ENCODE assay signal across 22 cellular contexts in the genomic region with DNA sequence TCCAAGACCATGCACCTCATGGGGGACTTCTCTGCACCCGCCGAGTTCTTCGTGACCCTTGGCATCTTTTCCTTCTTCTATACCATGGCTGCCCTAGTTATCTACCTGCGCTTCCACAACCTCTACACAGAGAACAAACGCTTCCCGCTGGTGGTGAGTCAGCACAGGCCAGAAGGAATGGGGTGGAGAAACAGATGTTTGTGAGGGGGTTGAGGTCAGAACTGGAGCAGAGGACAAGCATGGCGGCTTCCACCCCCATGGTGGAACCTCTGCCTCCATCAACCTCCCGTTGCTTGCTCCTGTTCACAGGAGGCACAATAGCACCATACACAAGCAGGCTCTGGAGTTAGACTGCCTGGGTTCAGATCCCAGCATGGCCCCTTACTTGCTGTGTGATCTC. TPM values are rescaled to one million over a fixed set of nuclear protein-coding genes. Genes with fewer than 3 reads are reported as not detected.
DNase-seq lines count a peak whose midpoint lies in the region; ATAC-seq, FAIRE-seq and TF ChIP-seq lines count a peak whose summit lies in the region.
"Had no signal": no experiment of that assay in that cellular context is flagged by ENCODE, and none has a peak within 500 bp of the region (broad histone marks: within the 10 kb centered on the region; RNA-seq: fewer than 3 reads in every experiment).

No MANE protein-coding gene starts in this region.

- intact Hi-C loops in HCT116 (cut with micrococcal nuclease): no loop called here
- intact Hi-C loops in K562 (cut with micrococcal nuclease): no loop called here
- intact Hi-C loops in gastrocnemius medialis (cut with DNase I; ENCODE audit: low total_unique reads): no loop called here

- TF ChIP-seq RAD21 in HCT116 (IDR thresholded peaks at IDR 0.05; ENCODE audit: low read depth) (no peak), K562 (CRISPR knock-in tag; conservative IDR thresholded peaks at IDR 0.05 in 1 of 2, IDR thresholded peaks at IDR 0.05 in 1 of 2) (no peak)

- H3K79me2 ChIP-seq in HCT116 (ENCODE audit: insufficient read depth, low read length) (no peaks in the 10 kb centered on the region), K562 (ENCODE audit: control insufficient read depth, insufficient read depth, low read length) (no peaks in the 10 kb centered on the region)

- CTCF ChIA-PET in HCT116 (lab: Charles Lee): no interaction called here
- CTCF ChIA-PET in K562 (lab: Yijun Ruan, JAX; ENCODE audit: low intra/inter-chr PET ratio): no interaction called here

- H4K20me1 ChIP-seq in HCT116 (ENCODE audit: insufficient read depth) (no peaks in the 10 kb centered on the region), K562 (replicated peaks; ENCODE audit: control insufficient read depth, insufficient read depth, low read length) (0 out of 2 replicates have a peak, but pooled peaks cover 4% of the 10 kb centered on the region)
- H4K20me1 ChIP-seq: BLaER1 had no signal

- BruUV-seq in HCT116 (replicated peaks; lab: Mats Ljungman, UMichigan) (no TSS peak), K562 (replicated peaks; lab: Mats Ljungman, UMichigan) (no TSS peak)

- H3K4me2 ChIP-seq in HCT116 (ENCODE audit: low read length) (peak overlapping the region; percentile 15; the same call in 1 of the 2 replicates), K562 (ENCODE audit: insufficient read depth, low read length) (0 out of 2 replicates have a peak overlapping the region, but pooled peaks have one; percentile 22)
- H3K4me2 ChIP-seq: BLaER1, PC-9 had no signal

- H3K27me3 ChIP-seq in HCT116 (ENCODE audit: insufficient read depth, low read length) (peaks cover 14% of the 10 kb centered on the region; the same call in 1 of the 2 replicates), K562 (ENCODE audit: control insufficient read depth in 2 of 2, insufficient read depth in 2 of 2, low read length in 2 of 2) (peaks cover 46 to 90% of the 10 kb centered on the region in 2 experiments), gastrocnemius medialis (no peaks in the 10 kb centered on the region)
- H3K27me3 ChIP-seq: BLaER1 had no signal

- ATAC-seq in HCT116: no peak
- peak; percentile 15; the same call in 1 of the 3 replicates for ATAC-seq in K562
- no peak for ATAC-seq in gastrocnemius medialis
- no peak for ATAC-seq in HG02759 (IDR thresholded peaks at IDR 0.05; ENCODE audit: unreplicated experiment)
- ATAC-seq: GM12878 had no signal

- peaks cover 3 to 11% of the 10 kb centered on the region in 2 experiments; a peak in 3 of 4 replicates for H3K4me1 ChIP-seq in HCT116 (ENCODE audit: control insufficient read depth in 1 of 2, insufficient read depth in 2 of 2, low read length in 2 of 2)
- H3K4me1 ChIP-seq in K562 (replicated peaks in 1 of 2; ENCODE audit: control insufficient read depth in 2 of 2, insufficient read depth in 2 of 2, low read length in 2 of 2): peaks cover 6 to 11% of the 10 kb centered on the region in 2 experiments; a peak in 4 of 5 replicates
- peaks cover 55 to 74% of the 10 kb centered on the region in 2 donors for H3K4me1 ChIP-seq in gastrocnemius medialis
- H3K4me1 ChIP-seq: BLaER1 had no signal

- H3K9me1 ChIP-seq in K562 (ENCODE audit: control insufficient read depth, insufficient read depth, low read length): no peaks in the 10 kb centered on the region

- TF ChIP-seq CTCF in HCT116 (IDR thresholded peaks at IDR 0.05 in 2 of 3, conservative IDR thresholded peaks at IDR 0.05 in 1 of 3; ENCODE audit: borderline replicate concordance in 1 of 3, insufficient read depth in 1 of 3, low read depth in 2 of 3, low read length in 2 of 3) (no peak), K562 (IDR thresholded peaks at IDR 0.05 in 2 of 3, conservative IDR thresholded peaks at IDR 0.05 in 1 of 3; ENCODE audit: insufficient read depth in 2 of 3, low read depth in 1 of 3, low read length in 3 of 3) (no peak), gastrocnemius medialis (IDR thresholded peaks at IDR 0.05 in 4 of 5, conservative IDR thresholded peaks at IDR 0.05 in 1 of 5) (no peak)

- RAD21 ChIA-PET in HCT116 (lab: Charles Lee; ENCODE audit: low non-redundant PET in 1 of 2, low total read pairs in 2 of 2, uncharacterized antibody in 2 of 2, unreplicated experiment in 2 of 2): no interaction called here

- no peak overlapping the region for H2AFZ ChIP-seq in HCT116 (ENCODE audit: low read depth, low read length, poor library complexity, severe bottlenecking)
- H2AFZ ChIP-seq in K562 (ENCODE audit: low read depth, low read length): peak overlapping the region; percentile 10; the same call in 1 of the 2 replicates
- H2AFZ ChIP-seq: PC-9 had no signal

- no peak for FAIRE-seq in K562 (lab: Jason Lieb, UNC)
- FAIRE-seq: GM12878 had no signal

- H3K4me3 ChIP-seq in HCT116 (replicated peaks in 1 of 2; ENCODE audit: low read depth in 1 of 2, low read length in 2 of 2) (no peak overlapping the region), K562 (no peak overlapping the region), gastrocnemius medialis (no peak overlapping the region)
- H3K4me3 ChIP-seq: BLaER1, GM12878, PC-9, SK-N-MC had no signal

- H3K36me3 ChIP-seq in HCT116 (ENCODE audit: control insufficient read depth in 1 of 2, insufficient read depth in 2 of 2, low read length in 2 of 2): no peaks in the 10 kb centered on the region
- no peaks in the 10 kb centered on the region for H3K36me3 ChIP-seq in K562 (ENCODE audit: control insufficient read depth, insufficient read depth, low read length)
- peaks cover 0 to 45% of the 10 kb centered on the region in 2 donors for H3K36me3 ChIP-seq in gastrocnemius medialis
- H3K36me3 ChIP-seq: BLaER1 had no signal

- H3K9ac ChIP-seq in HCT116 (ENCODE audit: low read length): no peak overlapping the region
- 0 out of 4 replicates have a peak overlapping the region, but pooled peaks of 1 of the 2 experiments have one; percentile 4 for H3K9ac ChIP-seq in K562 (ENCODE audit: insufficient read depth in 1 of 2, low read depth in 2 of 2, low read length in 2 of 2)
- H3K9ac ChIP-seq: BLaER1 had no signal

- H3K9me2 ChIP-seq in HCT116 (ENCODE audit: insufficient read depth): no peaks in the 10 kb centered on the region

- no peaks in the 10 kb centered on the region for H3K9me3 ChIP-seq in HCT116 (ENCODE audit: control insufficient read depth in 1 of 2, insufficient read depth in 1 of 2, low read depth in 1 of 2, low read length in 2 of 2)
- no peaks in the 10 kb centered on the region for H3K9me3 ChIP-seq in K562 (replicated peaks; ENCODE audit: control insufficient read depth, insufficient read depth, low read depth, low read length)
- no peaks in the 10 kb centered on the region for H3K9me3 ChIP-seq in gastrocnemius medialis
- H3K9me3 ChIP-seq: BLaER1 had no signal

- 10% methylated on average over 8 of the region's 8 CpGs for WGBS in K562 (ENCODE audit: insufficient coverage, low coverage, missing lambda C conversion rate)

- POLR2A ChIA-PET in HCT116 (lab: Charles Lee): no interaction called here
- POLR2A ChIA-PET in K562 (lab: Yijun Ruan, JAX): interaction anchor here (0.8 kb wide), 1 partner anchor 33 kb away, joined by 3 read pairs; no protein-coding TSS in a partner anchor

- no peak overlapping the region for H3K27ac ChIP-seq in HCT116 (ENCODE audit: low read depth, low read length)
- H3K27ac ChIP-seq in K562 (ENCODE audit: extremely low read depth, low read depth, low read length): no peak overlapping the region
- H3K27ac ChIP-seq in gastrocnemius medialis: peak overlapping the region in 3 of 4 donors; percentile 18 to 100 (median 99)
- H3K27ac ChIP-seq in substantia nigra (ENCODE audit: low read depth, low read length, poor library complexity, severe bottlenecking): no peak overlapping the region
- H3K27ac ChIP-seq: BLaER1, PC-9, SK-N-MC had no signal

- in situ Hi-C loops in K562 (cut with MboI): no loop called here
- in situ Hi-C loops in gastrocnemius medialis (cut with MboI; ENCODE audit: low sequenced_read_pairs in 4 of 4): no loop called here

- TF ChIP-seq EP300 in K562 (IDR thresholded peaks at IDR 0.05; ENCODE audit: low read length): no peak

- TF ChIP-seq POLR2A in HCT116 (IDR thresholded peaks at IDR 0.05; ENCODE audit: borderline replicate concordance, extremely low read depth, insufficient read depth, insufficient read length) (no peak), K562 (conservative IDR thresholded peaks at IDR 0.05) (no peak), gastrocnemius medialis (IDR thresholded peaks at IDR 0.05) (no peak)

- DNase-seq in HCT116 (ENCODE audit: low read depth, low spot score): no peak
- DNase-seq in K562 (ENCODE audit: extremely low read depth in 1 of 4, low spot score in 3 of 4): peak in 3 of 4 experiments; percentile 41 to 66 (median 61)
- no peak for DNase-seq in gastrocnemius medialis
- no peak for DNase-seq in substantia nigra (lab: John Stamatoyannopoulos, UW)
- DNase-seq: CD4-positive, alpha-beta T cell; COR-L47; DMS79; Karpas-422; MV-4-11; NCI-H1105 treated with DMSO at 0.1 percent for 48 hours; NCI-H2029 treated with DMSO at 0.1 percent for 48 hours; NCI-H226; NCI-H510A treated with DMSO at 0.1 percent for 48 hours; NCI-H748 treated with DMSO at 0.1 percent for 48 hours; PC-9; RPMI8226; SHP77 had no signal

RNA-seq across cellular contexts. Expression of gene ATXN7L2, which starts 6.9 kb away (rescaled TPM):
- total RNA-seq in HCT116 (2021; ENCODE audit: unreplicated experiment) (7.2 TPM), K562 (2014; rRNA removed) (6.3 and 10.4 TPM in 2 replicates), K562 (2014; rRNA removed; fragmentation: Illumina TruSeq; extraction: Trizol) (1.9 and 2.3 TPM in 2 replicates), K562 (2015; rRNA removed; fragmentation: Illumina TruSeq; extraction: Trizol) (4.4 and 5.8 TPM in 2 replicates), K562 (2021) (9.4 and 10.0 TPM in 2 replicates), gastrocnemius medialis (10 to 100 TPM in 1 of 4 donors, 1 to 10 TPM in 3; 2.1 to 12.1 (median 6.5) TPM)
- 5.9 and 6.1 TPM in 2 replicates for polyA plus RNA-seq in HCT116 (2012)
- total RNA-seq in K562 (2011; cell fraction: chromatin; rRNA removed; ENCODE audit: low replicate concordance): 13.4 and 39.5 TPM in 2 replicates
- 28.8 and 32.7 TPM in 2 replicates for total RNA-seq in K562 (2011; cell fraction: nucleolus; rRNA removed)
- total RNA-seq in K562 (2011; cell fraction: nucleoplasm; rRNA removed): 14.5 and 23.4 TPM in 2 replicates
- polyA plus RNA-seq in K562 (2011; rRNA removed) (3.1 and 5.9 TPM in 2 replicates), K562 (2014; fragmentation: Illumina TruSeq; extraction: Trizol) (7.1 and 8.5 TPM in 2 replicates), K562 (2014; fragmentation: Nextera tagmentation; extraction: Ambion mirVana) (under 1 TPM; 0.21 to 0.56 TPM), K562 (2014; rRNA removed) (10.4 and 11.1 TPM in 2 replicates)
- 4.0 and 11.5 TPM in 2 replicates for polyA plus RNA-seq in K562 (2011; cell fraction: cytosol; rRNA removed)
- 23.4 and 48.0 TPM in 2 replicates for polyA plus RNA-seq in K562 (2011; cell fraction: nucleus; rRNA removed)
- polyA plus RNA-seq in K562 (2012): 5.9 and 6.8 TPM in 2 replicates
- 2.4 and 3.5 TPM in 2 replicates for polyA minus RNA-seq in K562 (2011; rRNA and poly(A)+ RNA removed)
- polyA minus RNA-seq in K562 (2011; cell fraction: cytosol; rRNA and poly(A)+ RNA removed): 2.6 and 4.1 TPM in 2 replicates
- 13.1 and 13.6 TPM in 2 replicates for polyA minus RNA-seq in K562 (2011; cell fraction: nucleus; rRNA and poly(A)+ RNA removed)

RNA-seq across cellular contexts. Expression of gene SYPL2, which starts 10.5 kb away (rescaled TPM):
- total RNA-seq in HCT116 (2021; ENCODE audit: unreplicated experiment) (1.3 TPM), K562 (2014; rRNA removed) (0.04 and 0.05 TPM in 2 replicates), K562 (2014; rRNA removed; fragmentation: Illumina TruSeq; extraction: Trizol) (0.03 TPM in 1 of 2 replicates, not detected in the other), K562 (2015; rRNA removed; fragmentation: Illumina TruSeq; extraction: Trizol) (0.07 and 0.08 TPM in 2 replicates), K562 (2021) (0.20 and 0.22 TPM in 2 replicates), gastrocnemius medialis (100 to 1,000 TPM in 1 of 4 donors, 10 to 100 TPM in 3; 15.7 to 127 (median 83.7) TPM)
- 0.49 and 0.91 TPM in 2 replicates for polyA plus RNA-seq in HCT116 (2012)
- 0.19 and 0.21 TPM in 2 replicates for total RNA-seq in K562 (2011; cell fraction: chromatin; rRNA removed; ENCODE audit: low replicate concordance)
- total RNA-seq in K562 (2011; cell fraction: nucleolus; rRNA removed): 0.17 TPM in 1 of 2 replicates, not detected in the other
- total RNA-seq in K562 (2011; cell fraction: nucleoplasm; rRNA removed): 0.15 and 0.46 TPM in 2 replicates
- polyA plus RNA-seq in K562 (2011; rRNA removed) (0.03 TPM in 2 replicates), K562 (2014; fragmentation: Illumina TruSeq; extraction: Trizol) (0.12 and 0.35 TPM in 2 replicates), K562 (2014; fragmentation: Nextera tagmentation; extraction: Ambion mirVana) (under 1 TPM in 1 of 2 experiments, not detected in 1; 0.03 TPM), K562 (2014; rRNA removed) (0.20 and 0.31 TPM in 2 replicates)
- polyA plus RNA-seq in K562 (2011; cell fraction: cytosol; rRNA removed): 0.06 and 0.07 TPM in 2 replicates
- 0.08 and 0.24 TPM in 2 replicates for polyA plus RNA-seq in K562 (2011; cell fraction: nucleus; rRNA removed)
- 0.04 and 0.13 TPM in 2 replicates for polyA plus RNA-seq in K562 (2012)
- polyA minus RNA-seq in K562 (2011; rRNA and poly(A)+ RNA removed): 0.03 and 0.11 TPM in 2 replicates
- polyA minus RNA-seq in K562 (2011; cell fraction: cytosol; rRNA and poly(A)+ RNA removed): not detected in 2 replicates
- polyA minus RNA-seq in K562 (2011; cell fraction: nucleus; rRNA and poly(A)+ RNA removed): not detected in 2 replicates
- total RNA-seq: CD4-positive, alpha-beta T cell had no signal
- polyA plus RNA-seq: IgD-negative memory B cell had no signal

RNA-seq across cellular contexts. Expression of gene CYB561D1, which starts 17.1 kb away (rescaled TPM):
- 5.9 TPM for total RNA-seq in HCT116 (2021; ENCODE audit: unreplicated experiment)
- 4.5 and 5.4 TPM in 2 replicates for polyA plus RNA-seq in HCT116 (2012)
- total RNA-seq in K562 (2011; cell fraction: chromatin; rRNA removed; ENCODE audit: low replicate concordance): 10.5 and 21.1 TPM in 2 replicates
- 13.8 and 15.2 TPM in 2 replicates for total RNA-seq in K562 (2011; cell fraction: nucleolus; rRNA removed)
- 15.0 and 15.6 TPM in 2 replicates for total RNA-seq in K562 (2011; cell fraction: nucleoplasm; rRNA removed)
- total RNA-seq in K562 (2014; rRNA removed): 1.8 and 2.6 TPM in 2 replicates
- total RNA-seq in K562 (2014; rRNA removed; fragmentation: Illumina TruSeq; extraction: Trizol): 2.6 and 3.2 TPM in 2 replicates
- 3.1 and 3.5 TPM in 2 replicates for total RNA-seq in K562 (2015; rRNA removed; fragmentation: Illumina TruSeq; extraction: Trizol)
- total RNA-seq in K562 (2021): 5.9 and 7.2 TPM in 2 replicates
- polyA plus RNA-seq in K562 (2011; rRNA removed): 6.8 and 8.7 TPM in 2 replicates
- 9.0 and 11.4 TPM in 2 replicates for polyA plus RNA-seq in K562 (2011; cell fraction: cytosol; rRNA removed)
- 13.7 and 16.3 TPM in 2 replicates for polyA plus RNA-seq in K562 (2011; cell fraction: nucleus; rRNA removed)
- polyA plus RNA-seq in K562 (2012): 5.5 and 9.8 TPM in 2 replicates
- polyA plus RNA-seq in K562 (2014; fragmentation: Illumina TruSeq; extraction: Trizol): 4.0 and 4.6 TPM in 2 replicates
- polyA plus RNA-seq in K562 (2014; fragmentation: Nextera tagmentation; extraction: Ambion mirVana): under 1 TPM; 0.71 to 0.72 TPM
- polyA plus RNA-seq in K562 (2014; rRNA removed): 4.9 and 5.5 TPM in 2 replicates
- 3.8 and 4.1 TPM in 2 replicates for polyA minus RNA-seq in K562 (2011; rRNA and poly(A)+ RNA removed)
- 2.4 and 2.7 TPM in 2 replicates for polyA minus RNA-seq in K562 (2011; cell fraction: cytosol; rRNA and poly(A)+ RNA removed)
- 5.5 and 8.4 TPM in 2 replicates for polyA minus RNA-seq in K562 (2011; cell fraction: nucleus; rRNA and poly(A)+ RNA removed)
- 1 to 10 TPM; 3.1 to 8.0 (median 3.9) TPM for total RNA-seq in gastrocnemius medialis

RNA-seq across cellular contexts. Expression of gene AMIGO1, which starts 32.7 kb away (rescaled TPM):
- total RNA-seq in HCT116 (2021; ENCODE audit: unreplicated experiment) (0.10 TPM), K562 (2014; rRNA removed) (0.78 and 1.00 TPM in 2 replicates), K562 (2014; rRNA removed; fragmentation: Illumina TruSeq; extraction: Trizol) (0.67 and 0.69 TPM in 2 replicates), K562 (2015; rRNA removed; fragmentation: Illumina TruSeq; extraction: Trizol) (0.53 and 0.54 TPM in 2 replicates), K562 (2021) (0.72 and 1.0 TPM in 2 replicates), gastrocnemius medialis (10 to 100 TPM in 3 of 4 donors, 1 to 10 TPM in 1; 8.6 to 20.9 (median 15.1) TPM)
- polyA plus RNA-seq in HCT116 (2012): 0.05 and 0.06 TPM in 2 replicates
- 0.69 and 0.83 TPM in 2 replicates for total RNA-seq in K562 (2011; cell fraction: chromatin; rRNA removed; ENCODE audit: low replicate concordance)
- 0.39 and 0.83 TPM in 2 replicates for total RNA-seq in K562 (2011; cell fraction: nucleolus; rRNA removed)
- 1.0 and 1.2 TPM in 2 replicates for total RNA-seq in K562 (2011; cell fraction: nucleoplasm; rRNA removed)
- polyA plus RNA-seq in K562 (2011; rRNA removed) (0.33 and 0.46 TPM in 2 replicates), K562 (2014; fragmentation: Illumina TruSeq; extraction: Trizol) (0.76 and 0.83 TPM in 2 replicates), K562 (2014; fragmentation: Nextera tagmentation; extraction: Ambion mirVana) (under 1 TPM; 0.24 to 0.31 TPM), K562 (2014; rRNA removed) (0.45 and 0.71 TPM in 2 replicates)
- polyA plus RNA-seq in K562 (2011; cell fraction: cytosol; rRNA removed): 0.50 and 0.70 TPM in 2 replicates
- polyA plus RNA-seq in K562 (2011; cell fraction: nucleus; rRNA removed): 0.46 and 0.54 TPM in 2 replicates
- polyA plus RNA-seq in K562 (2012): 0.68 and 0.84 TPM in 2 replicates
- polyA minus RNA-seq in K562 (2011; rRNA and poly(A)+ RNA removed): 0.39 and 0.56 TPM in 2 replicates
- 0.36 and 0.48 TPM in 2 replicates for polyA minus RNA-seq in K562 (2011; cell fraction: cytosol; rRNA and poly(A)+ RNA removed)
- 0.27 and 0.67 TPM in 2 replicates for polyA minus RNA-seq in K562 (2011; cell fraction: nucleus; rRNA and poly(A)+ RNA removed)

RNA-seq across cellular contexts. Expression of gene PSMA5, which starts 50.6 kb away (rescaled TPM):
- total RNA-seq in HCT116 (2021; ENCODE audit: unreplicated experiment) (169 TPM), K562 (2014; rRNA removed) (77.1 and 82.6 TPM in 2 replicates), K562 (2014; rRNA removed; fragmentation: Illumina TruSeq; extraction: Trizol) (309 and 348 TPM in 2 replicates), K562 (2015; rRNA removed; fragmentation: Illumina TruSeq; extraction: Trizol) (155 and 190 TPM in 2 replicates), K562 (2021) (287 and 302 TPM in 2 replicates), gastrocnemius medialis (10 to 100 TPM; 63.5 to 82.5 (median 78.2) TPM)
- polyA plus RNA-seq in HCT116 (2012): 74.0 and 100 TPM in 2 replicates
- total RNA-seq in K562 (2011; cell fraction: chromatin; rRNA removed; ENCODE audit: low replicate concordance): 131 and 146 TPM in 2 replicates
- total RNA-seq in K562 (2011; cell fraction: nucleolus; rRNA removed): 74.6 and 80.0 TPM in 2 replicates
- 126 and 145 TPM in 2 replicates for total RNA-seq in K562 (2011; cell fraction: nucleoplasm; rRNA removed)
- polyA plus RNA-seq in K562 (2011; rRNA removed) (299 and 397 TPM in 2 replicates), K562 (2014; fragmentation: Illumina TruSeq; extraction: Trizol) (246 and 256 TPM in 2 replicates), K562 (2014; fragmentation: Nextera tagmentation; extraction: Ambion mirVana) (100 to 1,000 TPM; 451 to 542 TPM), K562 (2014; rRNA removed) (225 and 273 TPM in 2 replicates)
- polyA plus RNA-seq in K562 (2011; cell fraction: cytosol; rRNA removed): 168 and 244 TPM in 2 replicates
- 74.2 and 128 TPM in 2 replicates for polyA plus RNA-seq in K562 (2011; cell fraction: nucleus; rRNA removed)
- polyA plus RNA-seq in K562 (2012): 169 and 249 TPM in 2 replicates
- 238 and 288 TPM in 2 replicates for polyA minus RNA-seq in K562 (2011; rRNA and poly(A)+ RNA removed)
- polyA minus RNA-seq in K562 (2011; cell fraction: cytosol; rRNA and poly(A)+ RNA removed): 104 and 136 TPM in 2 replicates
- 40.0 and 62.9 TPM in 2 replicates for polyA minus RNA-seq in K562 (2011; cell fraction: nucleus; rRNA and poly(A)+ RNA removed)

Comparison
In these comparisons a context has a peak if more than half of its experiments do, and no peak if none do; other contexts are left out.
1. DNase-seq: peak in K562 (3 of 4); none in HCT116 (single experiment), gastrocnemius medialis (0 of 2) and substantia nigra (0 of 49).
2. H3K27ac ChIP-seq: peak in gastrocnemius medialis (3 of 4); none in HCT116 (single experiment), K562 (single experiment) and substantia nigra (single experiment).
3. Of the 22 proteins assayed by ChIP-seq in both K562 and HCT116: peak only in K562: EGR1 and JUND; only in HCT116: none; in both: none; in neither: 19; mixed calls (peak in some experiments, not most) for 1.